8 cellular contexts compared by ENCODE assay signal in genomic region chr20:37315293-37316110, GRCh38. TPM values are rescaled to one million over a fixed set of nuclear protein-coding genes. Genes with fewer than 3 reads are reported as not detected.
A peak's percentile ranks its signal among the peaks of the same experiment; 100 is the strongest.
DNase-seq lines count a peak whose midpoint lies in the region; ATAC-seq and TF ChIP-seq lines count a peak whose summit lies in the region.

No MANE protein-coding gene starts in this region.

- TF ChIP-seq POLR2A in suprapubic skin (IDR thresholded peaks at IDR 0.05), result peak in 1 of 2 donors; percentile 34

- H3K27me3 ChIP-seq in suprapubic skin, result no peaks in the 10 kb centered on the region
- H3K27me3 ChIP-seq in BE2C, result no peaks in the 10 kb centered on the region

- TF ChIP-seq CTCF in suprapubic skin (IDR thresholded peaks at IDR 0.05) (no peak), BE2C (IDR thresholded peaks at IDR 0.05; ENCODE audit: low read depth, low read length) (no peak)

- peaks cover 21% of the 10 kb centered on the region for H3K36me3 ChIP-seq in suprapubic skin
- peaks cover 25% of the 10 kb centered on the region for H3K36me3 ChIP-seq in BE2C

- peak; percentile 53 for ATAC-seq in GM18502 (IDR thresholded peaks at IDR 0.05; ENCODE audit: poor library complexity, unreplicated experiment)
- peak; percentile 33 for ATAC-seq in HG02642 (IDR thresholded peaks at IDR 0.05; ENCODE audit: poor library complexity, unreplicated experiment)
- peak in 1 of 2 donors; percentile 18 for ATAC-seq in activated naive CD4-positive, alpha-beta T cell treated with anti-CD3 and anti-CD28 coated beads, Interleukin-2, amount 50 U/mL, for 72 hours

- H3K9me3 Mint-ChIP-seq in activated naive CD4-positive, alpha-beta T cell treated with anti-CD3 and anti-CD28 coated beads, Interleukin-2, amount 50 U/mL, for 72 hours, result no peaks in the 10 kb centered on the region

- peak overlapping the region; percentile 47 to 91 for H3K27ac Mint-ChIP-seq in activated naive CD4-positive, alpha-beta T cell treated with anti-CD3 and anti-CD28 coated beads, Interleukin-2, amount 50 U/mL, for 72 hours

- TF ChIP-seq EP300 in suprapubic skin (IDR thresholded peaks at IDR 0.05), result no peak

- H3K36me3 Mint-ChIP-seq in activated naive CD4-positive, alpha-beta T cell treated with anti-CD3 and anti-CD28 coated beads, Interleukin-2, amount 50 U/mL, for 72 hours, result no peaks in the 10 kb centered on the region

- H3K9me3 ChIP-seq in suprapubic skin (no peaks in the 10 kb centered on the region), BE2C (no peaks in the 10 kb centered on the region)

- WGBS in suprapubic skin, result 61% methylated on average over 18 of the region's 18 CpGs

- no peak overlapping the region for H3K4me3 ChIP-seq in suprapubic skin
- no peak overlapping the region for H3K4me3 ChIP-seq in BE2C (ENCODE audit: low read depth, low read length)

- DNase-seq in activated naive CD4-positive, alpha-beta T cell treated with anti-CD3 and anti-CD28 coated beads, Interleukin-2, amount 50 U/mL, for 72 hours (ENCODE audit: low spot score in 2 of 2), result peak in 1 of 2 donors; percentile 33
- DNase-seq in islet precursor cell, result peak; percentile 75
- peak in 1 of 2 donors; percentile 85 for DNase-seq in suprapubic skin (ENCODE audit: low spot score in 2 of 2)
- DNase-seq in BE2C, result no peak
- no peak for DNase-seq in DMS79 (lab: John Stamatoyannopoulos, UW)
- DNase-seq in stimulated activated CD4-positive, alpha-beta T cell treated with anti-CD3 and anti-CD28 coated beads, Interleukin-2, amount 100 ng/mL, for 48 hours, result no peak

- H3K4me1 ChIP-seq in suprapubic skin (peaks cover 45% of the 10 kb centered on the region), BE2C (peaks cover 33% of the 10 kb centered on the region)

- H3K27ac ChIP-seq in suprapubic skin, result peak overlapping the region; percentile 77

RNA-seq across cellular contexts. Expression of gene MANBAL, which starts 26.0 kb away (rescaled TPM):
- 1 to 10 TPM; 7.8 to 9.8 TPM for total RNA-seq in activated naive CD4-positive, alpha-beta T cell treated with anti-CD3 and anti-CD28 coated beads, Interleukin-2, amount 50 U/mL, for 72 hours
- 10 to 100 TPM; 15.4 to 32.3 (median 25.4) TPM for total RNA-seq in suprapubic skin
- polyA plus RNA-seq in BE2C (2012; ENCODE audit: insufficient read depth, insufficient read length, low read depth), result 51.0 TPM

RNA-seq across cellular contexts. Expression of gene SRC, which starts 30.4 kb away (rescaled TPM):
- total RNA-seq in activated naive CD4-positive, alpha-beta T cell treated with anti-CD3 and anti-CD28 coated beads, Interleukin-2, amount 50 U/mL, for 72 hours, result 1 to 10 TPM; 5.4 to 8.3 TPM
- 10 to 100 TPM; 18.8 to 39.5 (median 26.0) TPM for total RNA-seq in suprapubic skin
- polyA plus RNA-seq in BE2C (2012; ENCODE audit: insufficient read depth, insufficient read length, low read depth), result 12.5 TPM

RNA-seq across cellular contexts. Expression of gene GHRH, which starts 53.9 kb away (rescaled TPM):
- total RNA-seq in activated naive CD4-positive, alpha-beta T cell treated with anti-CD3 and anti-CD28 coated beads, Interleukin-2, amount 50 U/mL, for 72 hours, result not detected
- not detected for total RNA-seq in suprapubic skin
- polyA plus RNA-seq in BE2C (2012; ENCODE audit: insufficient read depth, insufficient read length, low read depth), result not detected
